7 cellular contexts compared by ENCODE assay signal in genomic region chr22:46390652-46391301, GRCh38. TPM values are rescaled to one million over a fixed set of nuclear protein-coding genes. Genes with fewer than 3 reads are reported as not detected.
DNase-seq lines count a peak whose midpoint lies in the region; ATAC-seq lines count a peak whose summit lies in the region.

No MANE protein-coding gene starts in this region.

- POLR2A ChIA-PET in T-cell (lab: Charles Lee) = no interaction called here

- DNase-seq in LHCN-M2 (ENCODE audit: low read depth) (peak; percentile 59), amniotic epithelial cell (ENCODE audit: low read depth) (peak; percentile 41), iPS-NIHi7 (ENCODE audit: extremely low spot score) (peak; percentile 40), superior temporal gyrus (ENCODE audit: extremely low spot score) (peak; percentile 30), T-cell (no peak)

- no peak overlapping the region for H3K27ac Mint-ChIP-seq in T-cell

- H3K4me3 Mint-ChIP-seq in T-cell = no peak overlapping the region

- no peaks in the 10 kb centered on the region for H3K9me3 Mint-ChIP-seq in T-cell

- H3K4me1 Mint-ChIP-seq in T-cell = peaks cover 6 to 9% (median 7%) of the 10 kb centered on the region in 3 donors

- peaks cover 0 to 4% of the 10 kb centered on the region in 2 donors for H3K27me3 Mint-ChIP-seq in T-cell

- ATAC-seq in T-cell (replicated peaks in 1 of 4) (no peak), HG03342 (IDR thresholded peaks at IDR 0.05; ENCODE audit: unreplicated experiment) (no peak), HG03520 (IDR thresholded peaks at IDR 0.05; ENCODE audit: unreplicated experiment) (no peak)

- no peaks in the 10 kb centered on the region for H3K36me3 Mint-ChIP-seq in T-cell

- CTCF ChIA-PET in T-cell (lab: Charles Lee) = no interaction called here

RNA-seq across cellular contexts. Expression of gene TRMU, which starts 55.3 kb away (rescaled TPM):
- total RNA-seq in LHCN-M2 (2014; rRNA removed) (53.6 and 59.0 TPM in 2 replicates), T-cell (10 to 100 TPM; 62.8 to 92.1 (median 77.5) TPM)
- polyA plus RNA-seq in LHCN-M2 (2012) = 29.9 TPM

Comparison
In these comparisons a context has a peak if more than half of its experiments do, and no peak if none do; other contexts are left out.
1. DNase-seq: peak in LHCN-M2 (single experiment), amniotic epithelial cell (single experiment), iPS-NIHi7 (single experiment) and superior temporal gyrus (single experiment); none in T-cell (0 of 34).